In genomic region chr20:35772563-35773058, GRCh38 we compare ENCODE assay signal across 8 cellular contexts. TPM values are rescaled to one million over a fixed set of nuclear protein-coding genes. Genes with fewer than 3 reads are reported as not detected.
A peak's percentile ranks its signal among the peaks of the same experiment; 100 is the strongest.
DNase-seq lines count a peak whose midpoint lies in the region; ATAC-seq and TF ChIP-seq lines count a peak whose summit lies in the region.

No MANE protein-coding gene starts in this region.

- peaks cover 6% of the 10 kb centered on the region for H3K23me2 ChIP-seq in H9 (ENCODE audit: insufficient read length, low read depth, low read length, poor library complexity, severe bottlenecking)

- H3K4me3 Mint-ChIP-seq in H9 (peak overlapping the region; percentile 85 to 94), activated B cell treated with CpG ODN at 0.5 μM for 24 hours (peak overlapping the region; percentile 86)

- H3K4me1 Mint-ChIP-seq in H9 = peaks cover 46 to 48% of the 10 kb centered on the region in 2 experiments
- H3K4me1 Mint-ChIP-seq in activated B cell treated with CpG ODN at 0.5 μM for 24 hours = peaks cover 80% of the 10 kb centered on the region

- no peak overlapping the region for H3K23ac ChIP-seq in H9 (ENCODE audit: insufficient read length, low read depth, low read length)

- no peak overlapping the region for H4K5ac ChIP-seq in H9 (ENCODE audit: insufficient read length, low read depth, low read length)

- H3K9me3 Mint-ChIP-seq in H9 (peaks cover 7 to 9% of the 10 kb centered on the region in 2 experiments; a peak in 1 of 5 replicates), activated B cell treated with CpG ODN at 0.5 μM for 24 hours (no peaks in the 10 kb centered on the region)

- peak overlapping the region; percentile 70 for H3K9ac ChIP-seq in H9 (ENCODE audit: extremely low read depth, insufficient read length, low read length)

- H3K27ac Mint-ChIP-seq in H9 (peak overlapping the region; percentile 83 to 91 (median 90); a peak in 6 of 7 replicates), activated B cell treated with CpG ODN at 0.5 μM for 24 hours (peak overlapping the region; percentile 95)

- no peak overlapping the region for H3T11ph ChIP-seq in H9 (ENCODE audit: low read length)

- H3K4me2 ChIP-seq in H9 (ENCODE audit: insufficient read depth, insufficient read length, low read length) = peak overlapping the region; percentile 45

- no peak overlapping the region for H3K18ac ChIP-seq in H9 (ENCODE audit: insufficient read length, low read depth, low read length)

- DNase-seq in H9 (no peak), activated B cell treated with CpG ODN at 0.5 μM for 24 hours (no peak), globus pallidus (ENCODE audit: low spot score) (peak; percentile 20), NCI-H2029 (lab: John Stamatoyannopoulos, UW) (no peak)

- TF ChIP-seq CTCF in H9 (conservative IDR thresholded peaks at IDR 0.05) = no peak
- no peak for TF ChIP-seq CTCF in activated B cell treated with CpG ODN at 0.5 μM for 24 hours (IDR thresholded peaks at IDR 0.05)

- intact Hi-C loops in activated B cell treated with CpG ODN at 0.5 μM for 24 hours (cut with micrococcal nuclease) = loop anchor here (1.0 to 5.0 kb wide), 5 partner anchors 24 to 1406 kb away; partner anchors contain the start of genes CPNE1, MROH8, NFS1 and RBM12

- H3K4me1 ChIP-seq in H9 (ENCODE audit: insufficient read depth, low read length) = peaks cover 13% of the 10 kb centered on the region; the same call in 1 of the 2 replicates

- H2BK5ac ChIP-seq in H9 (ENCODE audit: insufficient read length, low read length) = no peak overlapping the region

- H2BK20ac ChIP-seq in H9 (ENCODE audit: low read depth, low read length, poor library complexity, severe bottlenecking) = no peak overlapping the region

- POLR2A ChIA-PET in activated B cell treated with CpG ODN at 0.5 μM for 24 hours (lab: Charles Lee) = interaction anchor here (0.7 to 18.2 kb wide), 10 partner anchors 23 to 318 kb away, joined by 3 to 764 read pairs (median 8); partner anchors contain the start of genes NFS1, RBM39, ROMO1 and SCAND1

- H4K8ac ChIP-seq in H9 (replicated peaks; ENCODE audit: insufficient read length, low read depth, low read length) = no peak overlapping the region

- H3K27me3 Mint-ChIP-seq in H9 (ENCODE audit: low read depth) = peaks cover 19% of the 10 kb centered on the region
- no peaks in the 10 kb centered on the region for H3K27me3 Mint-ChIP-seq in activated B cell treated with CpG ODN at 0.5 μM for 24 hours

- H2BK120ac ChIP-seq in H9 (ENCODE audit: low read depth, low read length, poor library complexity, severe bottlenecking) = no peak overlapping the region

- no peaks in the 10 kb centered on the region for H3K9me3 ChIP-seq in H9 (ENCODE audit: control insufficient read depth, low read depth, low read length)

- WGBS in H9 (ENCODE audit: extremely low coverage, insufficient read length, low lambda C conversion rate) = no CpG with 5 or more reads among the region's 8 CpGs

- H2AFZ ChIP-seq in H9 (ENCODE audit: low read length) = no peak overlapping the region

- CTCF ChIA-PET in activated B cell treated with CpG ODN at 0.5 μM for 24 hours (lab: Charles Lee) = interaction anchor here (1.4 to 2.6 kb wide), 2 partner anchors 30 to 33 kb away, joined by 4 to 21 read pairs; partner anchors contain the start of gene RBM39

- H3K27ac ChIP-seq in H9 (ENCODE audit: insufficient read length, low read depth, low read length) (no peak overlapping the region), skin epidermis (peak overlapping the region; percentile 53 to 99 (median 88))

- ATAC-seq in activated B cell treated with CpG ODN at 0.5 μM for 24 hours (ENCODE audit: low read depth) (no peak), HG03457 (IDR thresholded peaks at IDR 0.05; ENCODE audit: unreplicated experiment) (no peak), GM21619 (IDR thresholded peaks at IDR 0.05; ENCODE audit: unreplicated experiment) (no peak), GM18498 (IDR thresholded peaks at IDR 0.05; ENCODE audit: unreplicated experiment) (no peak)

- H3K36me3 Mint-ChIP-seq in H9 (ENCODE audit: insufficient read depth in 1 of 3, low read depth in 3 of 3) (peaks cover 3 to 22% (median 11%) of the 10 kb centered on the region in 3 experiments), activated B cell treated with CpG ODN at 0.5 μM for 24 hours (ENCODE audit: low read depth) (peaks cover 38% of the 10 kb centered on the region)

- H3K4ac ChIP-seq in H9 (ENCODE audit: low read depth, low read length) = no peak overlapping the region

- peaks cover 22% of the 10 kb centered on the region; the same call in 1 of the 2 replicates for H3K79me2 ChIP-seq in H9 (ENCODE audit: insufficient read depth, low read length)

- H3K14ac ChIP-seq in H9 (ENCODE audit: insufficient read depth, low read length) = no peak overlapping the region

- H3K4me3 ChIP-seq in skin epidermis = peak overlapping the region; percentile 46 to 71 (median 63)

- H3K27me3 ChIP-seq in H9 (ENCODE audit: insufficient read depth, low read length) = peaks cover 2% of the 10 kb centered on the region; the same call in 1 of the 2 replicates

- H3K79me1 ChIP-seq in H9 (ENCODE audit: insufficient read depth, low read depth, low read length, poor library complexity, severe bottlenecking) = peaks cover 2% of the 10 kb centered on the region

- H2BK15ac ChIP-seq in H9 (ENCODE audit: low read depth, low read length) = no peak overlapping the region

- no peak overlapping the region for H2BK12ac ChIP-seq in H9 (ENCODE audit: insufficient read length, low read depth, low read length)

- no peak overlapping the region for H2AK5ac ChIP-seq in H9 (ENCODE audit: insufficient read length, low read length)

- no peaks in the 10 kb centered on the region for H4K20me1 ChIP-seq in H9 (ENCODE audit: control insufficient read depth, insufficient read depth, insufficient read length)

- no peak overlapping the region for H3K56ac ChIP-seq in H9 (ENCODE audit: insufficient read length, low read depth, low read length)

- H4K91ac ChIP-seq in H9 (ENCODE audit: insufficient read length, low read depth, low read length) = no peak overlapping the region

RNA-seq across cellular contexts. Expression of gene PHF20, which starts 0.8 kb away (rescaled TPM):
- total RNA-seq in H9 (2021) = 50.3 and 55.3 TPM in 2 replicates
- 72.3 and 86.0 TPM in 2 replicates for total RNA-seq in activated B cell treated with CpG ODN at 0.5 μM for 24 hours

RNA-seq across cellular contexts. Expression of gene RBM39, which starts 30.6 kb away (rescaled TPM):
- total RNA-seq in H9 (2021) (335 and 347 TPM in 2 replicates), activated B cell treated with CpG ODN at 0.5 μM for 24 hours (432 and 483 TPM in 2 replicates)
